In the genomic region with DNA sequence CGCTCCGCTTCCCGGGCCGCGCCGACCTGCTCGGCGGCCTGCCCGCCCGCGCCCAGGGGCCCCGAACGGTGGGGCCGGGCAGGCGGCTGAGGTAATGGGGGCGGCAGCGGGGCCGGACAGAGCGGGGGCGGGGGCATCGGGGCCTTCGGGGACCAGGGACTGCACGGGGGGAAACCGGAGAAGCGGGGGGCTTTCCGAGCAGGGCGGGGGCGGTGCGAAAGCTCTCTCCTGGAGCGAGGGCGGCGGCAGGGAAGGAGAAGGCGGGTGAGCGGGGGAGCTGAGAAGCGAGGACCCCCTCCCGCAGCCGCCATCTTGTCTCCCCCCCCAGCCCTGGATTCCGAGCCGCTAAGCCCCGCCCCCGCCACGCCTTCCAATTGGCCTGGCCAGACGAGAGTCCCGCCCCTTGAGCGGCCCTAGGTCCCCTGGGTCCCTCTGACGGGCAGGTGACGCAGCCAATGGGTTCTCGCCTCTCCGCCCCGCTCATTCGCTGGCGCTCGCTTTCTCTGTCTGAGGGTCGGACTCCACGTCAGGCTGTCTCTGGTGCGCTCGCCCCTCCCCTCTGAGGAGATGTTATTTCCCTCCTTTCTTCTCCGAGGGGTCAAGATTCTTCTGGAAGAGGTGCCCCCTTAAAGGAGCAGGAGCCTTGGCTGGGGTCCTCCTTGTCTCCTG, we compare ENCODE assay signal across 8 cellular contexts. TPM values are rescaled to one million over a fixed set of nuclear protein-coding genes. Genes with fewer than 3 reads are reported as not detected.
DNase-seq lines count a peak whose midpoint lies in the region; ATAC-seq and TF ChIP-seq lines count a peak whose summit lies in the region.

No MANE protein-coding gene starts in this region.

- H4K20me1 ChIP-seq in PC-9 (ENCODE audit: insufficient read depth) = peaks cover 34% of the 10 kb centered on the region

- H3K27ac ChIP-seq in PC-9 = peak overlapping the region; percentile 39; the same call in 1 of the 2 replicates
- peak overlapping the region; percentile 77 for H3K27ac ChIP-seq in muscle layer of colon (ENCODE audit: low read depth, low read length)

- POLR2A ChIA-PET in PC-9 (lab: Charles Lee; ENCODE audit: unreplicated experiment) = interaction anchor here (0.6 kb wide), 1 partner anchor 123 kb away, joined by 4 read pairs; no protein-coding TSS in a partner anchor

- H3F3A ChIP-seq in PC-9 (ENCODE audit: insufficient read depth, low read depth) = peaks cover 15% of the 10 kb centered on the region

- no peaks in the 10 kb centered on the region for H3K27me3 Mint-ChIP-seq in activated T-cell treated with anti-CD3 and anti-CD28 coated beads, Interleukin-2, amount 50 U/mL, for 4 hours (ENCODE audit: low read depth)

- H3K4me2 ChIP-seq in PC-9 = peak overlapping the region; percentile 84

- H3K27me3 ChIP-seq in PC-9 (ENCODE audit: insufficient read depth, low read depth) (no peaks in the 10 kb centered on the region), muscle layer of colon (ENCODE audit: control insufficient read depth in 1 of 2, insufficient read depth in 2 of 2, low read length in 2 of 2) (no peaks in the 10 kb centered on the region)

- no peak overlapping the region for H3K9ac ChIP-seq in muscle layer of colon (ENCODE audit: low read length)

- H2AFZ ChIP-seq in PC-9 = no peak overlapping the region

- intact Hi-C loops in PC-9 (cut with micrococcal nuclease; ENCODE audit: unreplicated experiment) = loop anchor here (1.0 to 2.0 kb wide), 4 partner anchors 43 to 170 kb away; a partner anchor contains a TSS

- peaks cover 18% of the 10 kb centered on the region for H3K36me3 Mint-ChIP-seq in activated T-cell treated with anti-CD3 and anti-CD28 coated beads, Interleukin-2, amount 50 U/mL, for 4 hours (ENCODE audit: insufficient read depth)

- peaks cover 29% of the 10 kb centered on the region for H3K36me3 ChIP-seq in PC-9 (ENCODE audit: low read depth)
- H3K36me3 ChIP-seq in muscle layer of colon (ENCODE audit: insufficient read depth, low read length) = peaks cover 21% of the 10 kb centered on the region

- DNase-seq in DMS53 treated with DMSO at 0.1 percent for 48 hours (lab: John Stamatoyannopoulos, UW; ENCODE audit: unreplicated experiment) (peak; percentile 80), KBM-7 (peak; percentile 95), PC-9 (peak; percentile 89 to 97)
- DNase-seq in activated T-cell treated with anti-CD3 and anti-CD28 coated beads, Interleukin-2, amount 50 U/mL, for 4 hours = peak; percentile 100
- DNase-seq in stimulated activated CD8-positive, alpha-beta memory T cell treated with anti-CD3 and anti-CD28 coated beads, Interleukin-7, amount 100 ng/mL, for 1 hour (ENCODE audit: low read depth in 2 of 2) = peak; percentile 99 to 100

- peaks cover 49% of the 10 kb centered on the region for H3K79me2 ChIP-seq in PC-9 (ENCODE audit: low read depth)

- TF ChIP-seq CTCF in PC-9 (conservative IDR thresholded peaks at IDR 0.05) = no peak

- in situ Hi-C loops in KBM-7 (cut with MboI; ENCODE audit: low pct_unique_long_range_greater_than_20kb, low sequenced_read_pairs) = loop anchor here (10.0 kb wide), 1 partner anchor 72 kb away; no protein-coding TSS in a partner anchor

- H3K4me3 ChIP-seq in PC-9 = peak overlapping the region; percentile 72
- peak overlapping the region; percentile 79 to 88 for H3K4me3 ChIP-seq in muscle layer of colon (ENCODE audit: low read depth in 1 of 2, low read length in 2 of 2)

- H3K9me3 ChIP-seq in PC-9 (ENCODE audit: insufficient read depth, low read depth) (no peaks in the 10 kb centered on the region), muscle layer of colon (ENCODE audit: low read length) (no peaks in the 10 kb centered on the region)

- no peaks in the 10 kb centered on the region for H3K9me2 ChIP-seq in PC-9 (ENCODE audit: insufficient read depth)

- BruUV-seq in PC-9 (replicated peaks; lab: Mats Ljungman, UMichigan) = no TSS peak

- H3K4me3 Mint-ChIP-seq in activated T-cell treated with anti-CD3 and anti-CD28 coated beads, Interleukin-2, amount 50 U/mL, for 4 hours = peak overlapping the region; percentile 89

- peak; percentile 89 for ATAC-seq in GM21723 (IDR thresholded peaks at IDR 0.05; ENCODE audit: unreplicated experiment)
- peak; percentile 92 to 94 for ATAC-seq in activated T-cell treated with anti-CD3 and anti-CD28 coated beads, Interleukin-2, amount 50 U/mL, for 4 hours
- peak; percentile 98 for ATAC-seq in esophagus mucosa

- H3K9me3 Mint-ChIP-seq in activated T-cell treated with anti-CD3 and anti-CD28 coated beads, Interleukin-2, amount 50 U/mL, for 4 hours = no peaks in the 10 kb centered on the region

- H3K4me1 Mint-ChIP-seq in activated T-cell treated with anti-CD3 and anti-CD28 coated beads, Interleukin-2, amount 50 U/mL, for 4 hours (ENCODE audit: low read depth) = peaks cover 47% of the 10 kb centered on the region

- CTCF ChIA-PET in PC-9 (lab: Charles Lee) = interaction anchor here (0.6 kb wide), 1 partner anchor 76 kb away, joined by 5 read pairs; no protein-coding TSS in a partner anchor

- H3K4me1 ChIP-seq in PC-9 (replicated peaks; ENCODE audit: insufficient read depth) (peaks cover 22% of the 10 kb centered on the region), muscle layer of colon (ENCODE audit: insufficient read depth, low read length) (peaks cover 20% of the 10 kb centered on the region)

RNA-seq across cellular contexts. Expression of a gene that starts 0.5 kb away (rescaled TPM):
- total RNA-seq in PC-9 (2021) = 27.3 and 32.3 TPM in 2 replicates
- 10 to 100 TPM; 22.7 to 27.8 (median 26.0) TPM for total RNA-seq in activated T-cell treated with anti-CD3 and anti-CD28 coated beads, Interleukin-2, amount 50 U/mL, for 4 hours
- 14.5 TPM for total RNA-seq in esophagus mucosa

Comparison
In these comparisons a context has a peak if more than half of its experiments do, and no peak if none do; other contexts are left out.
1. Peak in every context shown above with its lines: DNase-seq, ATAC-seq, H3K4me3 ChIP-seq and H3K27ac ChIP-seq.